ENCODE assay signal across 19 cellular contexts in genomic region chr15:90960316-90961091, GRCh38. TPM values are rescaled to one million over a fixed set of nuclear protein-coding genes. Genes with fewer than 3 reads are reported as not detected.
DNase-seq lines count a peak whose midpoint lies in the region; ATAC-seq and TF ChIP-seq lines count a peak whose summit lies in the region.
"Had no signal": no experiment of that assay in that cellular context is flagged by ENCODE, and none has a peak within 500 bp of the region (broad histone marks: within the 10 kb centered on the region; RNA-seq: fewer than 3 reads in every experiment).

No MANE protein-coding gene starts in this region.

- peak overlapping the region; percentile 1 for H3K27ac ChIP-seq in angular gyrus (ENCODE audit: low read depth, low read length)
- H3K27ac ChIP-seq in thoracic aorta: peak overlapping the region; percentile 46 to 67
- H3K27ac ChIP-seq in body of pancreas: peak overlapping the region in 1 of 4 donors; percentile 19

- peak overlapping the region; percentile 43 for H3K27ac Mint-ChIP-seq in activated CD4-positive, alpha-beta T cell treated with anti-CD3 and anti-CD28 coated beads, Interleukin-2, amount 10 ng/mL, durations not matched to agents 7 days and 5 days
- peak overlapping the region; percentile 39 for H3K27ac Mint-ChIP-seq in mesothelial cell of epicardium
- H3K27ac Mint-ChIP-seq: GM23338 had no signal

- intact Hi-C loops in body of pancreas (cut with DNase I): loop anchor here (5.0 kb wide), 1 partner anchor 77 kb away; no protein-coding TSS in a partner anchor

- CTCF ChIA-PET in activated CD4-positive, alpha-beta T cell treated with anti-CD3 and anti-CD28 coated beads, Interleukin-2, amount 10 ng/mL, durations not matched to agents 7 days and 5 days (lab: Charles Lee): interaction anchor here (0.5 to 10.1 kb wide), 5 partner anchors 8 to 27 kb away, joined by 3 to 140 read pairs (median 3); partner anchors contain the start of genes HDDC3 and UNC45A

- TF ChIP-seq CTCF in mesothelial cell of epicardium (IDR thresholded peaks at IDR 0.05; ENCODE audit: unreplicated experiment) (no peak), thoracic aorta (IDR thresholded peaks at IDR 0.05) (no peak), body of pancreas (IDR thresholded peaks at IDR 0.05) (no peak)

- no peaks in the 10 kb centered on the region for H3K9me3 ChIP-seq in thoracic aorta
- no peaks in the 10 kb centered on the region for H3K9me3 ChIP-seq in body of pancreas
- H3K9me3 ChIP-seq: breast epithelium had no signal

- H3K4me3 Mint-ChIP-seq in activated CD4-positive, alpha-beta T cell treated with anti-CD3 and anti-CD28 coated beads, Interleukin-2, amount 10 ng/mL, durations not matched to agents 7 days and 5 days: no peak overlapping the region
- H3K4me3 Mint-ChIP-seq in mesothelial cell of epicardium: no peak overlapping the region
- H3K4me3 Mint-ChIP-seq: GM23338, immature natural killer cell had no signal

- DNase-seq in activated CD4-positive, alpha-beta T cell treated with anti-CD3 and anti-CD28 coated beads, Interleukin-2, amount 10 ng/mL, durations not matched to agents 7 days and 5 days: no peak
- DNase-seq in activated CD4-positive, alpha-beta T cell treated with anti-CD3 and anti-CD28 coated beads, Interleukin-2, amount 50 U/mL, for 48 hours: no peak
- DNase-seq in mesothelial cell of epicardium (ENCODE audit: low spot score in 2 of 2, unreplicated experiment in 2 of 2) (no peak), thoracic aorta (ENCODE audit: low spot score) (no peak), cerebellum (ENCODE audit: low spot score) (no peak), body of pancreas (no peak)
- no peak for DNase-seq in activated effector memory CD4-positive, alpha-beta T cell treated with Interleukin-2 at 50 U/mL for 16 hours
- DNase-seq: activated T-cell treated with anti-CD3 and anti-CD28 coated beads, Interleukin-2, amount 50 U/mL, for 1 hour; DND-41; immature natural killer cell; naive B cell; NCI-H1417; stimulated activated CD4-positive, alpha-beta T cell treated with anti-CD3 and anti-CD28 coated beads, Interleukin-12 subunit alpha, Interleukin-12 subunit beta, amount 100 ng/mL, for 4 hours; SW 1271 had no signal

- 72 to 80% methylated on average over 15 to 20 of the region's 20 CpGs for WGBS in body of pancreas, 2 donors

- no peak for ATAC-seq in thoracic aorta (ENCODE audit: insufficient number of reproducible peaks, low FRiP score, low read depth)
- no peak for ATAC-seq in body of pancreas
- ATAC-seq: activated naive CD4-positive, alpha-beta T cell treated with anti-CD3 and anti-CD28 coated beads, Interleukin-2, amount 50 U/mL, for 72 hours; GM23338 had no signal

- POLR2A ChIA-PET in activated CD4-positive, alpha-beta T cell treated with anti-CD3 and anti-CD28 coated beads, Interleukin-2, amount 10 ng/mL, durations not matched to agents 7 days and 5 days (lab: Charles Lee): no interaction called here

- no peaks in the 10 kb centered on the region for H3K27me3 Mint-ChIP-seq in activated CD4-positive, alpha-beta T cell treated with anti-CD3 and anti-CD28 coated beads, Interleukin-2, amount 10 ng/mL, durations not matched to agents 7 days and 5 days
- H3K27me3 Mint-ChIP-seq in mesothelial cell of epicardium (ENCODE audit: low read depth): no peaks in the 10 kb centered on the region
- H3K27me3 Mint-ChIP-seq: naive B cell had no signal

- H3K4me3 ChIP-seq in thoracic aorta: peak overlapping the region; percentile 38
- no peak overlapping the region for H3K4me3 ChIP-seq in body of pancreas
- H3K4me3 ChIP-seq: breast epithelium, GM23338, lung had no signal

- H3K4me1 Mint-ChIP-seq in activated CD4-positive, alpha-beta T cell treated with anti-CD3 and anti-CD28 coated beads, Interleukin-2, amount 10 ng/mL, durations not matched to agents 7 days and 5 days: peaks cover 16% of the 10 kb centered on the region
- H3K4me1 Mint-ChIP-seq in mesothelial cell of epicardium: peaks cover 16% of the 10 kb centered on the region

- no peaks in the 10 kb centered on the region for H3K36me3 ChIP-seq in thoracic aorta
- peaks cover 0 to 3% of the 10 kb centered on the region in 2 donors for H3K36me3 ChIP-seq in body of pancreas (replicated peaks in 1 of 2; ENCODE audit: insufficient read depth in 1 of 2, low read depth in 2 of 2)
- H3K36me3 ChIP-seq: breast epithelium had no signal

- no peak for TF ChIP-seq POLR2A in body of pancreas (IDR thresholded peaks at IDR 0.05)

- no peaks in the 10 kb centered on the region for H3K9me3 Mint-ChIP-seq in activated CD4-positive, alpha-beta T cell treated with anti-CD3 and anti-CD28 coated beads, Interleukin-2, amount 10 ng/mL, durations not matched to agents 7 days and 5 days
- H3K9me3 Mint-ChIP-seq in mesothelial cell of epicardium: no peaks in the 10 kb centered on the region
- H3K9me3 Mint-ChIP-seq: activated naive CD4-positive, alpha-beta T cell treated with anti-CD3 and anti-CD28 coated beads, Interleukin-2, amount 50 U/mL, for 72 hours; GM23338; immature natural killer cell; naive B cell had no signal

- peaks cover 19 to 51% of the 10 kb centered on the region in 2 donors for H3K4me1 ChIP-seq in thoracic aorta (ENCODE audit: control insufficient read depth in 1 of 2, low read depth in 2 of 2)
- H3K4me1 ChIP-seq in body of pancreas: peaks cover 22% of the 10 kb centered on the region

- H3K27me3 ChIP-seq in thoracic aorta (replicated peaks; ENCODE audit: insufficient read depth): no peaks in the 10 kb centered on the region
- H3K27me3 ChIP-seq in body of pancreas: no peaks in the 10 kb centered on the region
- H3K27me3 ChIP-seq: breast epithelium had no signal

- H3K36me3 Mint-ChIP-seq in activated CD4-positive, alpha-beta T cell treated with anti-CD3 and anti-CD28 coated beads, Interleukin-2, amount 10 ng/mL, durations not matched to agents 7 days and 5 days (ENCODE audit: low read depth): peaks cover 50% of the 10 kb centered on the region
- H3K36me3 Mint-ChIP-seq in mesothelial cell of epicardium: peaks cover 25% of the 10 kb centered on the region

RNA-seq across cellular contexts. Expression of gene RCCD1, which starts 5.8 kb away (rescaled TPM):
- 10 to 100 TPM; 30.8 to 35.9 TPM for total RNA-seq in activated CD4-positive, alpha-beta T cell treated with anti-CD3 and anti-CD28 coated beads, Interleukin-2, amount 10 ng/mL, durations not matched to agents 7 days and 5 days
- total RNA-seq in mesothelial cell of epicardium (18.6 to 21.5 TPM (median 20.2 TPM) in 3 replicates), thoracic aorta (10 to 100 TPM in 1 of 2 donors, 1 to 10 TPM in 1; 8.6 to 23.7 TPM), cerebellum (18.1 TPM), body of pancreas (10 to 100 TPM; 13.7 to 21.4 TPM)

RNA-seq across cellular contexts. Expression of gene UNC45A, which starts 25.4 kb away (rescaled TPM):
- 10 to 100 TPM; 59.3 to 69.8 TPM for total RNA-seq in activated CD4-positive, alpha-beta T cell treated with anti-CD3 and anti-CD28 coated beads, Interleukin-2, amount 10 ng/mL, durations not matched to agents 7 days and 5 days
- total RNA-seq in mesothelial cell of epicardium (75.8 to 79.7 TPM (median 79.3 TPM) in 3 replicates), thoracic aorta (10 to 100 TPM; 54.0 to 65.5 TPM), cerebellum (39.0 TPM), body of pancreas (10 to 100 TPM; 42.8 to 85.0 TPM)

RNA-seq across cellular contexts. Expression of gene HDDC3, which starts 28.2 kb away (rescaled TPM):
- total RNA-seq in activated CD4-positive, alpha-beta T cell treated with anti-CD3 and anti-CD28 coated beads, Interleukin-2, amount 10 ng/mL, durations not matched to agents 7 days and 5 days: 10 to 100 TPM; 22.9 to 26.2 TPM
- 11.5 to 12.4 TPM (median 11.9 TPM) in 3 replicates for total RNA-seq in mesothelial cell of epicardium
- 10 to 100 TPM; 11.5 to 13.1 TPM for total RNA-seq in thoracic aorta
- total RNA-seq in cerebellum: 8.5 TPM
- 10 to 100 TPM; 13.8 to 14.5 TPM for total RNA-seq in body of pancreas

RNA-seq across cellular contexts. Expression of gene PRC1, which starts 33.8 kb away (rescaled TPM):
- total RNA-seq in activated CD4-positive, alpha-beta T cell treated with anti-CD3 and anti-CD28 coated beads, Interleukin-2, amount 10 ng/mL, durations not matched to agents 7 days and 5 days: 100 to 1,000 TPM; 179 to 196 TPM
- 51.7 to 59.1 TPM (median 56.9 TPM) in 3 replicates for total RNA-seq in mesothelial cell of epicardium
- total RNA-seq in thoracic aorta: 10 to 100 TPM in 1 of 2 donors, 1 to 10 TPM in 1; 5.1 to 20.5 TPM
- total RNA-seq in cerebellum: 43.1 TPM
- total RNA-seq in body of pancreas: 10 to 100 TPM in 1 of 2 donors, 1 to 10 TPM in 1; 9.1 to 11.5 TPM

RNA-seq across cellular contexts. Expression of gene MAN2A2, which starts 57.4 kb away (rescaled TPM):
- total RNA-seq in activated CD4-positive, alpha-beta T cell treated with anti-CD3 and anti-CD28 coated beads, Interleukin-2, amount 10 ng/mL, durations not matched to agents 7 days and 5 days: 10 to 100 TPM; 77.4 to 97.4 TPM
- total RNA-seq in mesothelial cell of epicardium (89.0 to 104 TPM (median 101 TPM) in 3 replicates), thoracic aorta (10 to 100 TPM; 59.7 to 68.4 TPM), cerebellum (51.9 TPM), body of pancreas (100 to 1,000 TPM in 1 of 2 donors, 10 to 100 TPM in 1; 78.9 to 138 TPM)
